In genomic region chr9:36866840-36867239, GRCh38 we compare ENCODE assay signal across 15 cellular contexts.
DNase-seq lines count a peak whose midpoint lies in the region; ATAC-seq, FAIRE-seq and TF ChIP-seq lines count a peak whose summit lies in the region.
"Had no signal": no experiment of that assay in that cellular context is flagged by ENCODE, and none has a peak within 500 bp of the region (broad histone marks: within the 10 kb centered on the region; RNA-seq: fewer than 3 reads in every experiment).

No MANE protein-coding gene starts in this region.

- 88% methylated on average over 6 of the region's 7 CpGs for WGBS in A549 (ENCODE audit: missing lambda C conversion rate)
- 84 to 93% (median 92%) methylated on average over 7 of the region's 7 CpGs for WGBS in adrenal gland, 4 donors

- H3K27ac ChIP-seq in A549 (no peak overlapping the region), RWPE2 (ENCODE audit: poor library complexity, severe bottlenecking) (no peak overlapping the region), adrenal gland (no peak overlapping the region)
- H3K27ac ChIP-seq: thoracic aorta had no signal

- no peaks in the 10 kb centered on the region for H3K9me3 Mint-ChIP-seq in activated CD4-positive, alpha-beta T cell treated with anti-CD3 and anti-CD28 coated beads for 36 hours (ENCODE audit: low read depth)

- TF ChIP-seq CTCF in A549 (IDR thresholded peaks at IDR 0.05) (no peak), GM12874 (IDR thresholded peaks at IDR 0.05; ENCODE audit: insufficient read depth, low read depth, low read length) (0 out of 2 replicates have a peak, but pooled peaks have one; percentile 3), RWPE2 (IDR thresholded peaks at IDR 0.05; ENCODE audit: poor library complexity, severe bottlenecking) (peak; percentile 8), kidney epithelial cell (IDR thresholded peaks at IDR 0.05; ENCODE audit: insufficient read depth, low read length, poor library complexity, severe bottlenecking) (peak; percentile 16), adrenal gland (IDR thresholded peaks at IDR 0.05) (no peak)

- no peak overlapping the region for H3K4me3 ChIP-seq in A549
- H3K4me3 ChIP-seq in RWPE2 (ENCODE audit: severe bottlenecking), result no peak overlapping the region
- H3K4me3 ChIP-seq in kidney epithelial cell (ENCODE audit: low read depth, low read length), result no peak overlapping the region
- no peak overlapping the region for H3K4me3 ChIP-seq in adrenal gland
- H3K4me3 ChIP-seq: mucosa of descending colon, thoracic aorta had no signal

- ATAC-seq in A549, result peak in 1 of 2 experiments; percentile 71; a peak in 4 of 6 replicates
- ATAC-seq in RWPE2 (ENCODE audit: low read depth), result peak; percentile 29; the same call in 1 of the 3 replicates
- no peak for ATAC-seq in GM19351 (IDR thresholded peaks at IDR 0.05; ENCODE audit: unreplicated experiment)
- ATAC-seq in activated CD4-positive, alpha-beta T cell treated with anti-CD3 and anti-CD28 coated beads for 36 hours, result no peak
- ATAC-seq: mucosa of descending colon had no signal

- H3K9me3 ChIP-seq in A549, result no peaks in the 10 kb centered on the region
- H3K9me3 ChIP-seq in RWPE2 (ENCODE audit: severe bottlenecking), result no peaks in the 10 kb centered on the region
- H3K9me3 ChIP-seq in adrenal gland (replicated peaks in 1 of 3), result no peaks in the 10 kb centered on the region
- H3K9me3 ChIP-seq: mucosa of descending colon, thoracic aorta had no signal

- peaks cover 3% of the 10 kb centered on the region for H3K27me3 ChIP-seq in RWPE2 (ENCODE audit: insufficient read depth, poor library complexity, severe bottlenecking)
- peaks cover 61% of the 10 kb centered on the region for H3K27me3 ChIP-seq in kidney epithelial cell (ENCODE audit: control insufficient read depth, insufficient read depth, low read length)
- no peaks in the 10 kb centered on the region for H3K27me3 ChIP-seq in adrenal gland

- no peak overlapping the region for H3K4me2 ChIP-seq in A549

- H3K27me3 Mint-ChIP-seq in activated CD4-positive, alpha-beta T cell treated with anti-CD3 and anti-CD28 coated beads for 36 hours, result peaks cover 4% of the 10 kb centered on the region

- POLR2A ChIA-PET in A549 (lab: Yijun Ruan, JAX), result no interaction called here
- POLR2A ChIA-PET in activated CD4-positive, alpha-beta T cell treated with anti-CD3 and anti-CD28 coated beads for 36 hours (lab: Charles Lee), result no interaction called here

- H3K4me3 Mint-ChIP-seq in activated CD4-positive, alpha-beta T cell treated with anti-CD3 and anti-CD28 coated beads for 36 hours, result no peak overlapping the region

- intact Hi-C loops in activated CD4-positive, alpha-beta T cell treated with anti-CD3 and anti-CD28 coated beads for 36 hours (cut with DNase I, micrococcal nuclease), result no loop called here
- intact Hi-C loops in adrenal gland (cut with DNase I), result no loop called here

- no peaks in the 10 kb centered on the region for H3K36me3 Mint-ChIP-seq in activated CD4-positive, alpha-beta T cell treated with anti-CD3 and anti-CD28 coated beads for 36 hours (ENCODE audit: low read depth)

- DNase-seq in A549 (ENCODE audit: low read depth in 1 of 2, low spot score in 1 of 2), result peak; percentile 17 to 40
- DNase-seq in RWPE2 (ENCODE audit: low spot score), result no peak
- DNase-seq in kidney epithelial cell (ENCODE audit: low read depth), result no peak
- DNase-seq in stimulated activated CD4-positive, alpha-beta T cell treated with anti-CD3 and anti-CD28 coated beads, Interleukin-15, amount 100 ng/mL, for 24 hours, result no peak
- DNase-seq in activated CD4-positive, alpha-beta T cell treated with anti-CD3 and anti-CD28 coated beads for 36 hours, result no peak
- no peak for DNase-seq in adrenal gland
- DNase-seq: activated naive CD4-positive, alpha-beta T cell treated with anti-CD3 and anti-CD28 coated beads, Interleukin-2, amount 50 U/mL, for 16 hours; AML-193; central memory CD4-positive, alpha-beta T cell; kidney; mucosa of descending colon; NCI-H187 treated with DMSO at 0.1 percent for 48 hours had no signal

- no peak for TF ChIP-seq EP300 in A549 (IDR thresholded peaks at IDR 0.05)

- no peaks in the 10 kb centered on the region for H3K36me3 ChIP-seq in RWPE2 (ENCODE audit: low read depth)
- H3K36me3 ChIP-seq in kidney epithelial cell (ENCODE audit: control insufficient read depth, insufficient read depth, low read length), result no peaks in the 10 kb centered on the region
- no peaks in the 10 kb centered on the region for H3K36me3 ChIP-seq in adrenal gland (replicated peaks in 1 of 2)
- H3K36me3 ChIP-seq: thoracic aorta had no signal

- TF ChIP-seq RAD21 in A549 (conservative IDR thresholded peaks at IDR 0.05 in 1 of 2, IDR thresholded peaks at IDR 0.05 in 1 of 2), result no peak

- H3K27ac Mint-ChIP-seq in activated CD4-positive, alpha-beta T cell treated with anti-CD3 and anti-CD28 coated beads for 36 hours, result no peak overlapping the region

- FAIRE-seq in A549 (lab: Jason Lieb, UNC), result no peak
- FAIRE-seq: kidney had no signal

- TF ChIP-seq POLR2A in A549 (IDR thresholded peaks at IDR 0.05; ENCODE audit: low read length) (no peak), adrenal gland (IDR thresholded peaks at IDR 0.05) (no peak)

- peaks cover 6% of the 10 kb centered on the region; the same call in 2 of the 3 replicates for H3K4me1 ChIP-seq in A549
- no peaks in the 10 kb centered on the region for H3K4me1 ChIP-seq in RWPE2 (ENCODE audit: insufficient read depth, poor library complexity, severe bottlenecking)
- peaks cover 0 to 2% of the 10 kb centered on the region in 2 donors for H3K4me1 ChIP-seq in adrenal gland (replicated peaks in 1 of 2)

- CTCF ChIA-PET in A549 (lab: Yijun Ruan, JAX), result interaction anchor here (0.8 to 6.4 kb wide), 5 partner anchors 12 to 124 kb away, joined by 3 to 38 read pairs (median 11); no protein-coding TSS in a partner anchor
- CTCF ChIA-PET in activated CD4-positive, alpha-beta T cell treated with anti-CD3 and anti-CD28 coated beads for 36 hours (lab: Charles Lee), result interaction anchor here (0.6 to 1.8 kb wide), 2 partner anchors 8 to 178 kb away, joined by 3 to 8 read pairs; no protein-coding TSS in a partner anchor

- no peaks in the 10 kb centered on the region for H3K4me1 Mint-ChIP-seq in activated CD4-positive, alpha-beta T cell treated with anti-CD3 and anti-CD28 coated beads for 36 hours

TF ChIP-seq in A549, 52 proteins besides CTCF, POLR2A, EP300 and RAD21 (continues in another document):
- TF ChIP-seq ATOH8 (CRISPR knock-in tag; IDR thresholded peaks at IDR 0.05; ENCODE audit: low read depth), result no peak
- no peak for TF ChIP-seq HOXB13 (CRISPR knock-in tag; IDR thresholded peaks at IDR 0.05; ENCODE audit: low read depth)
- TF ChIP-seq MYC (IDR thresholded peaks at IDR 0.05; ENCODE audit: borderline replicate concordance, low read length), result no peak
- no peak for TF ChIP-seq ZSCAN20 (CRISPR knock-in tag; IDR thresholded peaks at IDR 0.05)
- TF ChIP-seq REST (IDR thresholded peaks at IDR 0.05), result no peak
- no peak for TF ChIP-seq GATA3 (IDR thresholded peaks at IDR 0.05; ENCODE audit: borderline replicate concordance)
- no peak for TF ChIP-seq RFX5 (IDR thresholded peaks at IDR 0.05)
- TF ChIP-seq ESRRA (IDR thresholded peaks at IDR 0.05; ENCODE audit: borderline replicate concordance, low read length), result no peak
- TF ChIP-seq CHD2 (IDR thresholded peaks at IDR 0.05; ENCODE audit: low read length, partially characterized antibody), result no peak
- no peak for TF ChIP-seq ELK1 (IDR thresholded peaks at IDR 0.05; ENCODE audit: low read depth, low read length)
- no peak for TF ChIP-seq TFCP2L1 (CRISPR knock-in tag; IDR thresholded peaks at IDR 0.05)
- no peak for TF ChIP-seq KDM5A (IDR thresholded peaks at IDR 0.05)

Comparison
In these comparisons a context has a peak if more than half of its experiments do, and no peak if none do; other contexts are left out.
1. DNase-seq: peak in A549 (2 of 2); none in RWPE2 (single experiment), kidney epithelial cell (single experiment), stimulated activated CD4-positive, alpha-beta T cell treated with anti-CD3 and anti-CD28 coated beads, Interleukin-15, amount 100 ng/mL, for 24 hours (single experiment), activated CD4-positive, alpha-beta T cell treated with anti-CD3 and anti-CD28 coated beads for 36 hours (single experiment) and adrenal gland (0 of 7).
2. CTCF ChIP-seq: peak in GM12874 (single experiment), RWPE2 (single experiment) and kidney epithelial cell (single experiment); none in A549 (single experiment) and adrenal gland (0 of 6).